1 cellular context compared by ENCODE assay signal in the genomic region with DNA sequence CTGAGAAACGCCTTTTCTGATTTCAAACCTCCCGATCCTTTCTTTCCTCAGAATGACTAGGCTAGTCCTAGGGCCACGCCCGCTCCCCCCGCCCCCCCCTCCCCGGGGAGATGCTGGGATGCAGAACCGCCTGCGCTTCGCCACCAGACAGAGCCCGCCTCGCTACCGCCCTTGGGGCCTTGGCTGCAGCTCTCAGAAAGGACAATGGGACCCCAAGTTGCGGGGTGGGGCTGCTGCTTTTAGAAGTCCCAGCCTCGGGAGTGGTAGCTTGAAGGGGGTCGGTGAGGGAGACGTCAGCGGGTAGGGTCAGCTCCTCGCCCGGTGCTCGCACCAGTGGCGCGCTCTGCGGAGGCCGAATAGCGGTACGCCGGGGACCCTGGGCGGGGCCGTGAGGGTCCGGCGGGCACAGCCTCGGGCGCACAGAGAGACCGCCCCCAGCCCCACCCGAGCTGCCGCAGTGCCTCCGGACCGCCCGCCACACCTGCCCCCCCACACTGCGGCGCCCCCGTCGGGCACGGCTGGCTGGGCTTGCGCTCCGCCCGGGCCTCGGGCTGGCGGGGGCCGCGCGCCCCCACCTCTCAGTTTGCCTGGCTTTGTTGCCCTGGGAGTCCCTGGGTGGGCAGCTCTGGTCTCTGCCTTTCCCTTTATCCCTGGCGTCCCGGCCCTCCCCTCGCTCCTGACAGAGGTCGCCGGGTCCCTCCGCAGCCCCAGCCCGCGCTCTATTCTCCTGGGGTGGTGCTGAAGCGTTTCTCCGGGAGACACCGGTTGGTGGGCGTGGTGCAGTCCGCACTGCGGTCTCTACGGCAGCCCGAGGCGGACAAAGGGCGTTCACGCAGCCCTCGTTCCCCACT.
TF ChIP-seq lines count a peak whose summit lies in the region.

No MANE protein-coding gene starts in this region.

TF ChIP-seq in HepG2, 621 proteins besides CTCF, POLR2A, EP300 and RAD21 (continued from another document and continues in another):
- TF ChIP-seq, protein P1, sequence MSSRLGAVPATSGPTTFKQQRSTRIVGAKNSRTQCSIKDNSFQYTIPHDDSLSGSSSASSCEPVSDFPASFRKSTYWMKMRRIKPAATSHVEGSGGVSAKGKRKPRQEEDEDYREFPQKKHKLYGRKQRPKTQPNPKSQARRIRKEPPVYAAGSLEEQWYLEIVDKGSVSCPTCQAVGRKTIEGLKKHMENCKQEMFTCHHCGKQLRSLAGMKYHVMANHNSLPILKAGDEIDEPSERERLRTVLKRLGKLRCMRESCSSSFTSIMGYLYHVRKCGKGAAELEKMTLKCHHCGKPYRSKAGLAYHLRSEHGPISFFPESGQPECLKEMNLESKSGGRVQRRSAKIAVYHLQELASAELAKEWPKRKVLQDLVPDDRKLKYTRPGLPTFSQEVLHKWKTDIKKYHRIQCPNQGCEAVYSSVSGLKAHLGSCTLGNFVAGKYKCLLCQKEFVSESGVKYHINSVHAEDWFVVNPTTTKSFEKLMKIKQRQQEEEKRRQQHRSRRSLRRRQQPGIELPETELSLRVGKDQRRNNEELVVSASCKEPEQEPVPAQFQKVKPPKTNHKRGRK (CRISPR knock-in tag; IDR thresholded peaks at IDR 0.05): no peak
- TF ChIP-seq ZNF713 (CRISPR knock-in tag; IDR thresholded peaks at IDR 0.05) (no peak), MYNN (CRISPR knock-in tag; IDR thresholded peaks at IDR 0.05; ENCODE audit: low read depth) (no peak), HES4 (CRISPR knock-in tag; IDR thresholded peaks at IDR 0.05; ENCODE audit: borderline replicate concordance) (peak; percentile 51), MATR3 (CRISPR knock-in tag; IDR thresholded peaks at IDR 0.05) (no peak), SIN3B (IDR thresholded peaks at IDR 0.05; ENCODE audit: low read length) (no peak), EEA1 (CRISPR knock-in tag; IDR thresholded peaks at IDR 0.05; ENCODE audit: borderline replicate concordance) (no peak), PHF5A (CRISPR knock-in tag; IDR thresholded peaks at IDR 0.05; ENCODE audit: low read depth, unreplicated experiment) (no peak), PHF20 (CRISPR knock-in tag; IDR thresholded peaks at IDR 0.05) (0 out of 2 replicates have a peak, but pooled peaks have one; percentile 28), MXI1 (IDR thresholded peaks at IDR 0.05; ENCODE audit: borderline replicate concordance, low read depth, low read length) (no peak), GABPB1 (CRISPR knock-in tag; IDR thresholded peaks at IDR 0.05) (0 out of 2 replicates have a peak, but pooled peaks have one; percentile 34), ZNF546 (CRISPR knock-in tag; conservative IDR thresholded peaks at IDR 0.05) (no peak), MLLT10 (CRISPR knock-in tag; IDR thresholded peaks at IDR 0.05) (no peak), ZNF557 (CRISPR knock-in tag; IDR thresholded peaks at IDR 0.05) (no peak), ZNF430 (CRISPR knock-in tag; IDR thresholded peaks at IDR 0.05) (0 out of 2 replicates have a peak, but pooled peaks have one; percentile 4), FOXJ3 (CRISPR knock-in tag; IDR thresholded peaks at IDR 0.05; ENCODE audit: borderline replicate concordance) (no peak), ZNF841 (CRISPR knock-in tag; IDR thresholded peaks at IDR 0.05; ENCODE audit: borderline replicate concordance) (no peak), ZNF292 (CRISPR knock-in tag; IDR thresholded peaks at IDR 0.05; ENCODE audit: borderline replicate concordance, low read depth) (no peak), ZNF644 (CRISPR knock-in tag; IDR thresholded peaks at IDR 0.05; ENCODE audit: low read depth) (no peak), ZNF556 (CRISPR knock-in tag; IDR thresholded peaks at IDR 0.05; ENCODE audit: borderline replicate concordance) (0 out of 2 replicates have a peak, but pooled peaks have one; percentile 46), HNRNPH1 (optimal IDR thresholded peaks at IDR 0.05; ENCODE audit: low read depth, low read length) (no peak), HDAC1 (CRISPR knock-in tag; IDR thresholded peaks at IDR 0.05) (peak; percentile 65), SP2 (CRISPR knock-in tag; IDR thresholded peaks at IDR 0.05) (no peak), JUN (CRISPR knock-in tag; IDR thresholded peaks at IDR 0.05) (no peak), SP5 (CRISPR knock-in tag; IDR thresholded peaks at IDR 0.05; ENCODE audit: borderline replicate concordance, low read depth) (peak; percentile 57; the same call in 1 of the 2 replicates), BHLHE40 (IDR thresholded peaks at IDR 0.05; ENCODE audit: low read length) (no peak), SIX4 (CRISPR knock-in tag; IDR thresholded peaks at IDR 0.05) (no peak), SMAD9 (CRISPR knock-in tag; IDR thresholded peaks at IDR 0.05) (no peak), ZFP1 (CRISPR knock-in tag; IDR thresholded peaks at IDR 0.05) (no peak), ZMYM4 (CRISPR knock-in tag; IDR thresholded peaks at IDR 0.05) (peak; percentile 70), MED1 (CRISPR knock-in tag; IDR thresholded peaks at IDR 0.05) (no peak), CHD2 (IDR thresholded peaks at IDR 0.05; ENCODE audit: low read depth, low read length) (no peak), HDAC6 (IDR thresholded peaks at IDR 0.05; ENCODE audit: low read depth, low read length) (no peak), HOXA9 (CRISPR knock-in tag; IDR thresholded peaks at IDR 0.05; ENCODE audit: borderline replicate concordance) (no peak), U2AF2 (IDR thresholded peaks at IDR 0.05; ENCODE audit: low read depth, low read length) (no peak)
- TF ChIP-seq, protein P2, sequence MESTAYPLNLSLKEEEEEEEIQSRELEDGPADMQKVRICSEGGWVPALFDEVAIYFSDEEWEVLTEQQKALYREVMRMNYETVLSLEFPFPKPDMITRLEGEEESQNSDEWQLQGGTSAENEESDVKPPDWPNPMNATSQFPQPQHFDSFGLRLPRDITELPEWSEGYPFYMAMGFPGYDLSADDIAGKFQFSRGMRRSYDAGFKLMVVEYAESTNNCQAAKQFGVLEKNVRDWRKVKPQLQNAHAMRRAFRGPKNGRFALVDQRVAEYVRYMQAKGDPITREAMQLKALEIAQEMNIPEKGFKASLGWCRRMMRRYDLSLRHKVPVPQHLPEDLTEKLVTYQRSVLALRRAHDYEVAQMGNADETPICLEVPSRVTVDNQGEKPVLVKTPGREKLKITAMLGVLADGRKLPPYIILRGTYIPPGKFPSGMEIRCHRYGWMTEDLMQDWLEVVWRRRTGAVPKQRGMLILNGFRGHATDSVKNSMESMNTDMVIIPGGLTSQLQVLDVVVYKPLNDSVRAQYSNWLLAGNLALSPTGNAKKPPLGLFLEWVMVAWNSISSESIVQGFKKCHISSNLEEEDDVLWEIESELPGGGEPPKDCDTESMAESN (CRISPR knock-in tag; conservative IDR thresholded peaks at IDR 0.05): no peak
- TF ChIP-seq, protein P3, sequence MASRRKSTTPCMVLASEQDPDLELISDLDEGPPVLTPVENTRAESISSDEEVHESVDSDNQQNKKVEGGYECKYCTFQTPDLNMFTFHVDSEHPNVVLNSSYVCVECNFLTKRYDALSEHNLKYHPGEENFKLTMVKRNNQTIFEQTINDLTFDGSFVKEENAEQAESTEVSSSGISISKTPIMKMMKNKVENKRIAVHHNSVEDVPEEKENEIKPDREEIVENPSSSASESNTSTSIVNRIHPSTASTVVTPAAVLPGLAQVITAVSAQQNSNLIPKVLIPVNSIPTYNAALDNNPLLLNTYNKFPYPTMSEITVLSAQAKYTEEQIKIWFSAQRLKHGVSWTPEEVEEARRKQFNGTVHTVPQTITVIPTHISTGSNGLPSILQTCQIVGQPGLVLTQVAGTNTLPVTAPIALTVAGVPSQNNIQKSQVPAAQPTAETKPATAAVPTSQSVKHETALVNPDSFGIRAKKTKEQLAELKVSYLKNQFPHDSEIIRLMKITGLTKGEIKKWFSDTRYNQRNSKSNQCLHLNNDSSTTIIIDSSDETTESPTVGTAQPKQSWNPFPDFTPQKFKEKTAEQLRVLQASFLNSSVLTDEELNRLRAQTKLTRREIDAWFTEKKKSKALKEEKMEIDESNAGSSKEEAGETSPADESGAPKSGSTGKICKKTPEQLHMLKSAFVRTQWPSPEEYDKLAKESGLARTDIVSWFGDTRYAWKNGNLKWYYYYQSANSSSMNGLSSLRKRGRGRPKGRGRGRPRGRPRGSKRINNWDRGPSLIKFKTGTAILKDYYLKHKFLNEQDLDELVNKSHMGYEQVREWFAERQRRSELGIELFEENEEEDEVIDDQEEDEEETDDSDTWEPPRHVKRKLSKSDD (CRISPR knock-in tag; IDR thresholded peaks at IDR 0.05; ENCODE audit: low read depth): no peak
- TF ChIP-seq, protein P4, sequence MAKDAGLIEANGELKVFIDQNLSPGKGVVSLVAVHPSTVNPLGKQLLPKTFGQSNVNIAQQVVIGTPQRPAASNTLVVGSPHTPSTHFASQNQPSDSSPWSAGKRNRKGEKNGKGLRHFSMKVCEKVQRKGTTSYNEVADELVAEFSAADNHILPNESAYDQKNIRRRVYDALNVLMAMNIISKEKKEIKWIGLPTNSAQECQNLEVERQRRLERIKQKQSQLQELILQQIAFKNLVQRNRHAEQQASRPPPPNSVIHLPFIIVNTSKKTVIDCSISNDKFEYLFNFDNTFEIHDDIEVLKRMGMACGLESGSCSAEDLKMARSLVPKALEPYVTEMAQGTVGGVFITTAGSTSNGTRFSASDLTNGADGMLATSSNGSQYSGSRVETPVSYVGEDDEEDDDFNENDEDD (CRISPR knock-in tag; IDR thresholded peaks at IDR 0.05; ENCODE audit: borderline replicate concordance): peak; percentile 43; the same call in 1 of the 2 replicates
- TF ChIP-seq, protein P5, sequence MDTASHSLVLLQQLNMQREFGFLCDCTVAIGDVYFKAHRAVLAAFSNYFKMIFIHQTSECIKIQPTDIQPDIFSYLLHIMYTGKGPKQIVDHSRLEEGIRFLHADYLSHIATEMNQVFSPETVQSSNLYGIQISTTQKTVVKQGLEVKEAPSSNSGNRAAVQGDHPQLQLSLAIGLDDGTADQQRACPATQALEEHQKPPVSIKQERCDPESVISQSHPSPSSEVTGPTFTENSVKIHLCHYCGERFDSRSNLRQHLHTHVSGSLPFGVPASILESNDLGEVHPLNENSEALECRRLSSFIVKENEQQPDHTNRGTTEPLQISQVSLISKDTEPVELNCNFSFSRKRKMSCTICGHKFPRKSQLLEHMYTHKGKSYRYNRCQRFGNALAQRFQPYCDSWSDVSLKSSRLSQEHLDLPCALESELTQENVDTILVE (CRISPR knock-in tag; IDR thresholded peaks at IDR 0.05): no peak
- TF ChIP-seq, protein P6, sequence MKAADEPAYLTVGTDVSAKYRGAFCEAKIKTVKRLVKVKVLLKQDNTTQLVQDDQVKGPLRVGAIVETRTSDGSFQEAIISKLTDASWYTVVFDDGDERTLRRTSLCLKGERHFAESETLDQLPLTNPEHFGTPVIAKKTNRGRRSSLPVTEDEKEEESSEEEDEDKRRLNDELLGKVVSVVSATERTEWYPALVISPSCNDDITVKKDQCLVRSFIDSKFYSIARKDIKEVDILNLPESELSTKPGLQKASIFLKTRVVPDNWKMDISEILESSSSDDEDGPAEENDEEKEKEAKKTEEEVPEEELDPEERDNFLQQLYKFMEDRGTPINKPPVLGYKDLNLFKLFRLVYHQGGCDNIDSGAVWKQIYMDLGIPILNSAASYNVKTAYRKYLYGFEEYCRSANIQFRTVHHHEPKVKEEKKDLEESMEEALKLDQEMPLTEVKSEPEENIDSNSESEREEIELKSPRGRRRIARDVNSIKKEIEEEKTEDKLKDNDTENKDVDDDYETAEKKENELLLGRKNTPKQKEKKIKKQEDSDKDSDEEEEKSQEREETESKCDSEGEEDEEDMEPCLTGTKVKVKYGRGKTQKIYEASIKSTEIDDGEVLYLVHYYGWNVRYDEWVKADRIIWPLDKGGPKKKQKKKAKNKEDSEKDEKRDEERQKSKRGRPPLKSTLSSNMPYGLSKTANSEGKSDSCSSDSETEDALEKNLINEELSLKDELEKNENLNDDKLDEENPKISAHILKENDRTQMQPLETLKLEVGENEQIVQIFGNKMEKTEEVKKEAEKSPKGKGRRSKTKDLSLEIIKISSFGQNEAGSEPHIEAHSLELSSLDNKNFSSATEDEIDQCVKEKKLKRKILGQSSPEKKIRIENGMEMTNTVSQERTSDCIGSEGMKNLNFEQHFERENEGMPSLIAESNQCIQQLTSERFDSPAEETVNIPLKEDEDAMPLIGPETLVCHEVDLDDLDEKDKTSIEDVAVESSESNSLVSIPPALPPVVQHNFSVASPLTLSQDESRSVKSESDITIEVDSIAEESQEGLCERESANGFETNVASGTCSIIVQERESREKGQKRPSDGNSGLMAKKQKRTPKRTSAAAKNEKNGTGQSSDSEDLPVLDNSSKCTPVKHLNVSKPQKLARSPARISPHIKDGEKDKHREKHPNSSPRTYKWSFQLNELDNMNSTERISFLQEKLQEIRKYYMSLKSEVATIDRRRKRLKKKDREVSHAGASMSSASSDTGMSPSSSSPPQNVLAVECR (CRISPR knock-in tag; IDR thresholded peaks at IDR 0.05; ENCODE audit: borderline replicate concordance): peak; percentile 74; the same call in 1 of the 2 replicates
- TF ChIP-seq, protein P7, sequence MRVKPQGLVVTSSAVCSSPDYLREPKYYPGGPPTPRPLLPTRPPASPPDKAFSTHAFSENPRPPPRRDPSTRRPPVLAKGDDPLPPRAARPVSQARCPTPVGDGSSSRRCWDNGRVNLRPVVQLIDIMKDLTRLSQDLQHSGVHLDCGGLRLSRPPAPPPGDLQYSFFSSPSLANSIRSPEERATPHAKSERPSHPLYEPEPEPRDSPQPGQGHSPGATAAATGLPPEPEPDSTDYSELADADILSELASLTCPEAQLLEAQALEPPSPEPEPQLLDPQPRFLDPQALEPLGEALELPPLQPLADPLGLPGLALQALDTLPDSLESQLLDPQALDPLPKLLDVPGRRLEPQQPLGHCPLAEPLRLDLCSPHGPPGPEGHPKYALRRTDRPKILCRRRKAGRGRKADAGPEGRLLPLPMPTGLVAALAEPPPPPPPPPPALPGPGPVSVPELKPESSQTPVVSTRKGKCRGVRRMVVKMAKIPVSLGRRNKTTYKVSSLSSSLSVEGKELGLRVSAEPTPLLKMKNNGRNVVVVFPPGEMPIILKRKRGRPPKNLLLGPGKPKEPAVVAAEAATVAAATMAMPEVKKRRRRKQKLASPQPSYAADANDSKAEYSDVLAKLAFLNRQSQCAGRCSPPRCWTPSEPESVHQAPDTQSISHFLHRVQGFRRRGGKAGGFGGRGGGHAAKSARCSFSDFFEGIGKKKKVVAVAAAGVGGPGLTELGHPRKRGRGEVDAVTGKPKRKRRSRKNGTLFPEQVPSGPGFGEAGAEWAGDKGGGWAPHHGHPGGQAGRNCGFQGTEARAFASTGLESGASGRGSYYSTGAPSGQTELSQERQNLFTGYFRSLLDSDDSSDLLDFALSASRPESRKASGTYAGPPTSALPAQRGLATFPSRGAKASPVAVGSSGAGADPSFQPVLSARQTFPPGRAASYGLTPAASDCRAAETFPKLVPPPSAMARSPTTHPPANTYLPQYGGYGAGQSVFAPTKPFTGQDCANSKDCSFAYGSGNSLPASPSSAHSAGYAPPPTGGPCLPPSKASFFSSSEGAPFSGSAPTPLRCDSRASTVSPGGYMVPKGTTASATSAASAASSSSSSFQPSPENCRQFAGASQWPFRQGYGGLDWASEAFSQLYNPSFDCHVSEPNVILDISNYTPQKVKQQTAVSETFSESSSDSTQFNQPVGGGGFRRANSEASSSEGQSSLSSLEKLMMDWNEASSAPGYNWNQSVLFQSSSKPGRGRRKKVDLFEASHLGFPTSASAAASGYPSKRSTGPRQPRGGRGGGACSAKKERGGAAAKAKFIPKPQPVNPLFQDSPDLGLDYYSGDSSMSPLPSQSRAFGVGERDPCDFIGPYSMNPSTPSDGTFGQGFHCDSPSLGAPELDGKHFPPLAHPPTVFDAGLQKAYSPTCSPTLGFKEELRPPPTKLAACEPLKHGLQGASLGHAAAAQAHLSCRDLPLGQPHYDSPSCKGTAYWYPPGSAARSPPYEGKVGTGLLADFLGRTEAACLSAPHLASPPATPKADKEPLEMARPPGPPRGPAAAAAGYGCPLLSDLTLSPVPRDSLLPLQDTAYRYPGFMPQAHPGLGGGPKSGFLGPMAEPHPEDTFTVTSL (CRISPR knock-in tag; IDR thresholded peaks at IDR 0.05; ENCODE audit: borderline replicate concordance): no peak
- TF ChIP-seq, protein P8, sequence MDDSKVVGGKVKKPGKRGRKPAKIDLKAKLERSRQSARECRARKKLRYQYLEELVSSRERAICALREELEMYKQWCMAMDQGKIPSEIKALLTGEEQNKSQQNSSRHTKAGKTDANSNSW (CRISPR knock-in tag; IDR thresholded peaks at IDR 0.05; ENCODE audit: borderline replicate concordance): no peak
